In the genomic region with DNA sequence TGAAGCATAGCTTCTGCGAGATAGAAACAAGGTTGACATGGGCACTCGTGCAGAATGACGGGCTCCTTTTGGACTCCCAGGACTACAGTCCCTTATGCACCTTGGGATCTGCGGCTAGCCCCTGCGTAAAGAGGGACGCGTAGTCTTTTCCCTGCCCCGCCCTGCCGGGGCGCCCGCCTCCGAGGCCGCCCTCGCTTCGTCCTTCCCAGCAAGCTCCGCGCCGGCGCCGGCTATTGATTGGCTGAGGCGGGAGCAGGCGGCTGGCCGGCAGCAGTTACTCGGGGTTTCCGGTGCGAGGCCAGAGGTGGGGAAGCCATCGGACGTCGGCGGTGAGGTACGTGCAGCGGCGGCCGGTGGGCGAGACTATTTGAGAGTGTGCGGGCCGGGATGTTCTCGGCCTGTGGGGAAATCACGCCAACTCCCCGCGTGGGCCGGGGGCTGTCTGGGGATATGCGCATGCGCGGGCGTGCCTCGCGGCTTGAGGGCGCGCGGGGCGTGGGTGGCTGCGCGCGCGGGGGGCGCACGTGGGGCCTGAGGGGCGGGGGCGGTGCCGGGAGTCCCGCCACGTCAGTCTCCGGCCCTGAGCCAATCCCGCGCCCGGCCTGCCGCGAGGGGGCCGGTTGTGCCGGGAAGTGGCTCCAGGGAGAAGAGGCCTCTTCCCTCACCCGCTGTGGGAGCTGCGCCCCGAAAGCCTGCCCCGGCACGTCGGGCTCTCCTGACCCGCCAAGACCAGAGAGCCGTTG, we compare ENCODE assay signal across 1 cellular context.
A peak's percentile ranks its signal among the peaks of the same experiment; 100 is the strongest.
TF ChIP-seq lines count a peak whose summit lies in the region.

Gene TXLNA (plus strand): TSS at position 233 of the 743 bp plus-strand sequence. CDS start 671 bp downstream, outside the sequence.

TF ChIP-seq in HepG2, 621 proteins besides CTCF, POLR2A, EP300 and RAD21 (continued from another document and continues in another):
- TF ChIP-seq E2F1 (CRISPR knock-in tag; IDR thresholded peaks at IDR 0.05) (no peak), TERF1 (CRISPR knock-in tag; IDR thresholded peaks at IDR 0.05) (no peak), ZNF746 (CRISPR knock-in tag; IDR thresholded peaks at IDR 0.05) (peak; percentile 89), REPIN1 (CRISPR knock-in tag; IDR thresholded peaks at IDR 0.05; ENCODE audit: borderline replicate concordance, low read depth) (no peak), ETV6 (CRISPR knock-in tag; conservative IDR thresholded peaks at IDR 0.05) (peak; percentile 53; the same call in 1 of the 2 replicates), DR1 (CRISPR knock-in tag; IDR thresholded peaks at IDR 0.05) (peak; percentile 68), JARID2 (CRISPR knock-in tag; IDR thresholded peaks at IDR 0.05; ENCODE audit: insufficient replicate concordance) (peak; percentile 37), ZNF124 (CRISPR knock-in tag; IDR thresholded peaks at IDR 0.05) (peak; percentile 86; the same call in 1 of the 2 replicates), ZSCAN29 (CRISPR knock-in tag; conservative IDR thresholded peaks at IDR 0.05) (peak; percentile 32; the same call in 1 of the 2 replicates), RARA (CRISPR knock-in tag; IDR thresholded peaks at IDR 0.05) (peak; percentile 18; the same call in 1 of the 2 replicates), HDAC1 (CRISPR knock-in tag; IDR thresholded peaks at IDR 0.05) (peak; percentile 89), ZNF367 (CRISPR knock-in tag; IDR thresholded peaks at IDR 0.05; ENCODE audit: borderline replicate concordance) (peak; percentile 24; the same call in 1 of the 2 replicates), ZIK1 (CRISPR knock-in tag; IDR thresholded peaks at IDR 0.05; ENCODE audit: borderline replicate concordance, low read depth) (peak; percentile 95; the same call in 1 of the 2 replicates), ZNF160 (CRISPR knock-in tag; IDR thresholded peaks at IDR 0.05) (no peak), ZNF7 (CRISPR knock-in tag; IDR thresholded peaks at IDR 0.05) (0 out of 2 replicates have a peak, but pooled peaks have one; percentile 26), SNAPC2 (CRISPR knock-in tag; IDR thresholded peaks at IDR 0.05) (peak; percentile 85), HNRNPUL1 (IDR thresholded peaks at IDR 0.05; ENCODE audit: low read depth, low read length) (0 out of 2 replicates have a peak, but pooled peaks have one; percentile 68), ATF6 (CRISPR knock-in tag; conservative IDR thresholded peaks at IDR 0.05) (no peak), ZNF83 (CRISPR knock-in tag; IDR thresholded peaks at IDR 0.05; ENCODE audit: borderline replicate concordance) (peak; percentile 89; the same call in 1 of the 2 replicates), ZFP36L2 (CRISPR knock-in tag; IDR thresholded peaks at IDR 0.05) (no peak), KMT2B (CRISPR knock-in tag; IDR thresholded peaks at IDR 0.05) (peak; percentile 88), SNAPC4 (CRISPR knock-in tag; IDR thresholded peaks at IDR 0.05) (peak; percentile 51; the same call in 1 of the 2 replicates), RFXANK (CRISPR knock-in tag; IDR thresholded peaks at IDR 0.05) (no peak), CEBPB (IDR thresholded peaks at IDR 0.05; ENCODE audit: borderline replicate concordance, low read depth, low read length) (no peak), CHD2 (IDR thresholded peaks at IDR 0.05; ENCODE audit: low read depth, low read length) (0 out of 2 replicates have a peak, but pooled peaks have one; percentile 14), MTA3 (CRISPR knock-in tag; IDR thresholded peaks at IDR 0.05) (no peak), PATZ1 (CRISPR knock-in tag; IDR thresholded peaks at IDR 0.05) (peak; percentile 21), ZNF570 (CRISPR knock-in tag; IDR thresholded peaks at IDR 0.05; ENCODE audit: borderline replicate concordance) (no peak), ZNF441 (CRISPR knock-in tag; IDR thresholded peaks at IDR 0.05; ENCODE audit: borderline replicate concordance) (0 out of 2 replicates have a peak, but pooled peaks have one; percentile 57), SNAPC5 (CRISPR knock-in tag; IDR thresholded peaks at IDR 0.05; ENCODE audit: borderline replicate concordance) (peak; percentile 54; the same call in 1 of the 2 replicates)
- TF ChIP-seq, protein P1, sequence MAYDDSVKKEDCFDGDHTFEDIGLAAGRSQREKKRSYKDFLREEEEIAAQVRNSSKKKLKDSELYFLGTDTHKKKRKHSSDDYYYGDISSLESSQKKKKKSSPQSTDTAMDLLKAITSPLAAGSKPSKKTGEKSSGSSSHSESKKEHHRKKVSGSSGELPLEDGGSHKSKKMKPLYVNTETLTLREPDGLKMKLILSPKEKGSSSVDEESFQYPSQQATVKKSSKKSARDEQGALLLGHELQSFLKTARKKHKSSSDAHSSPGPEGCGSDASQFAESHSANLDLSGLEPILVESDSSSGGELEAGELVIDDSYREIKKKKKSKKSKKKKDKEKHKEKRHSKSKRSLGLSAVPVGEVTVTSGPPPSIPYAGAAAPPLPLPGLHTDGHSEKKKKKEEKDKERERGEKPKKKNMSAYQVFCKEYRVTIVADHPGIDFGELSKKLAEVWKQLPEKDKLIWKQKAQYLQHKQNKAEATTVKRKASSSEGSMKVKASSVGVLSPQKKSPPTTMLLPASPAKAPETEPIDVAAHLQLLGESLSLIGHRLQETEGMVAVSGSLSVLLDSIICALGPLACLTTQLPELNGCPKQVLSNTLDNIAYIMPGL (CRISPR knock-in tag; IDR thresholded peaks at IDR 0.05; ENCODE audit: borderline replicate concordance in 1 of 2, low read depth in 1 of 2): peak in 1 of 2 experiments; percentile 62; a peak in 2 of 4 replicates
- TF ChIP-seq, protein P2, sequence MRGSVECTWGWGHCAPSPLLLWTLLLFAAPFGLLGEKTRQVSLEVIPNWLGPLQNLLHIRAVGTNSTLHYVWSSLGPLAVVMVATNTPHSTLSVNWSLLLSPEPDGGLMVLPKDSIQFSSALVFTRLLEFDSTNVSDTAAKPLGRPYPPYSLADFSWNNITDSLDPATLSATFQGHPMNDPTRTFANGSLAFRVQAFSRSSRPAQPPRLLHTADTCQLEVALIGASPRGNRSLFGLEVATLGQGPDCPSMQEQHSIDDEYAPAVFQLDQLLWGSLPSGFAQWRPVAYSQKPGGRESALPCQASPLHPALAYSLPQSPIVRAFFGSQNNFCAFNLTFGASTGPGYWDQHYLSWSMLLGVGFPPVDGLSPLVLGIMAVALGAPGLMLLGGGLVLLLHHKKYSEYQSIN (CRISPR knock-in tag; IDR thresholded peaks at IDR 0.05; ENCODE audit: borderline replicate concordance): no peak
- TF ChIP-seq, protein P3, sequence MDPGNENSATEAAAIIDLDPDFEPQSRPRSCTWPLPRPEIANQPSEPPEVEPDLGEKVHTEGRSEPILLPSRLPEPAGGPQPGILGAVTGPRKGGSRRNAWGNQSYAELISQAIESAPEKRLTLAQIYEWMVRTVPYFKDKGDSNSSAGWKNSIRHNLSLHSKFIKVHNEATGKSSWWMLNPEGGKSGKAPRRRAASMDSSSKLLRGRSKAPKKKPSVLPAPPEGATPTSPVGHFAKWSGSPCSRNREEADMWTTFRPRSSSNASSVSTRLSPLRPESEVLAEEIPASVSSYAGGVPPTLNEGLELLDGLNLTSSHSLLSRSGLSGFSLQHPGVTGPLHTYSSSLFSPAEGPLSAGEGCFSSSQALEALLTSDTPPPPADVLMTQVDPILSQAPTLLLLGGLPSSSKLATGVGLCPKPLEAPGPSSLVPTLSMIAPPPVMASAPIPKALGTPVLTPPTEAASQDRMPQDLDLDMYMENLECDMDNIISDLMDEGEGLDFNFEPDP (CRISPR knock-in tag; conservative IDR thresholded peaks at IDR 0.05): no peak
- TF ChIP-seq, protein P4, sequence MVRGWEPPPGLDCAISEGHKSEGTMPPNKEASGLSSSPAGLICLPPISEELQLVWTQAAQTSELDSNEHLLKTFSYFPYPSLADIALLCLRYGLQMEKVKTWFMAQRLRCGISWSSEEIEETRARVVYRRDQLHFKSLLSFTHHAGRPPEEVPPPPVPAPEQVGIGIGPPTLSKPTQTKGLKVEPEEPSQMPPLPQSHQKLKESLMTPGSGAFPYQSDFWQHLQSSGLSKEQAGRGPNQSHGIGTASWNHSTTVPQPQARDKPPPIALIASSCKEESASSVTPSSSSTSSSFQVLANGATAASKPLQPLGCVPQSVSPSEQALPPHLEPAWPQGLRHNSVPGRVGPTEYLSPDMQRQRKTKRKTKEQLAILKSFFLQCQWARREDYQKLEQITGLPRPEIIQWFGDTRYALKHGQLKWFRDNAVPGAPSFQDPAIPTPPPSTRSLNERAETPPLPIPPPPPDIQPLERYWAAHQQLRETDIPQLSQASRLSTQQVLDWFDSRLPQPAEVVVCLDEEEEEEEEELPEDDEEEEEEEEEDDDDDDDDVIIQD (CRISPR knock-in tag; IDR thresholded peaks at IDR 0.05; ENCODE audit: low read depth): peak; percentile 33; the same call in 1 of the 2 replicates
